19 cellular contexts compared by ENCODE assay signal in genomic region chr7:1651897-1652296, GRCh38. TPM values are rescaled to one million over a fixed set of nuclear protein-coding genes. Genes with fewer than 3 reads are reported as not detected.
DNase-seq lines count a peak whose midpoint lies in the region; ATAC-seq and TF ChIP-seq lines count a peak whose summit lies in the region.
"Had no signal": no experiment of that assay in that cellular context is flagged by ENCODE, and none has a peak within 500 bp of the region (broad histone marks: within the 10 kb centered on the region; RNA-seq: fewer than 3 reads in every experiment).

No MANE protein-coding gene starts in this region.

- DNase-seq in H9, result peak; percentile 18
- peak; percentile 57 for DNase-seq in osteoblast (ENCODE audit: insufficient read length, low spot score, missing footprints)
- no peak for DNase-seq in aorta
- DNase-seq in NCI-H2196 (lab: John Stamatoyannopoulos, UW; ENCODE audit: unreplicated experiment), result no peak
- DNase-seq: ACHN; AML-193; BE2C; C1 segment of cervical spinal cord; Calu3; CD4-positive, alpha-beta memory T cell; COR-L47; DMS53; DMS79 treated with DMSO at 0.1 percent for 48 hours; GF-D8; GM23248; HFFc6 had no signal

- H2BK120ac ChIP-seq in H9 (ENCODE audit: low read depth, low read length, poor library complexity, severe bottlenecking), result no peak overlapping the region

- H3T11ph ChIP-seq in H9 (ENCODE audit: low read length), result no peak overlapping the region

- H4K5ac ChIP-seq in H9 (ENCODE audit: insufficient read length, low read depth, low read length), result no peak overlapping the region

- no peak overlapping the region for H3K23ac ChIP-seq in H9 (ENCODE audit: insufficient read length, low read depth, low read length)

- H3K27me3 Mint-ChIP-seq in H9 (ENCODE audit: low read depth), result peaks cover 13% of the 10 kb centered on the region

- peaks cover 0 to 20% of the 10 kb centered on the region in 2 experiments; a peak in 2 of 4 replicates for H3K4me1 Mint-ChIP-seq in H9
- H3K4me1 Mint-ChIP-seq: CD4-positive, alpha-beta memory T cell had no signal

- H3K18ac ChIP-seq in H9 (ENCODE audit: insufficient read length, low read depth, low read length), result no peak overlapping the region

- H2BK15ac ChIP-seq in H9 (ENCODE audit: low read depth, low read length), result no peak overlapping the region

- no peak overlapping the region for H3K4me3 Mint-ChIP-seq in H9
- H3K4me3 Mint-ChIP-seq: CD4-positive, alpha-beta memory T cell; HFFc6 had no signal

- no peak overlapping the region for H3K14ac ChIP-seq in H9 (ENCODE audit: insufficient read depth, low read length)

- no peak overlapping the region for H3K4me3 ChIP-seq in BLaER1
- H3K4me3 ChIP-seq in osteoblast (ENCODE audit: insufficient read depth, low read length), result no peak overlapping the region
- H3K4me3 ChIP-seq in aorta (ENCODE audit: low read length in 2 of 2), result no peak overlapping the region
- H3K4me3 ChIP-seq: GM23248, HAP-1 had no signal

- H4K20me1 ChIP-seq in BLaER1 (no peaks in the 10 kb centered on the region), H9 (ENCODE audit: control insufficient read depth, insufficient read depth, insufficient read length) (no peaks in the 10 kb centered on the region), osteoblast (ENCODE audit: insufficient read depth, low read length) (no peaks in the 10 kb centered on the region)

- H3K27me3 ChIP-seq in BLaER1 (no peaks in the 10 kb centered on the region), H9 (ENCODE audit: insufficient read depth, low read length) (no peaks in the 10 kb centered on the region; the same call in 1 of the 2 replicates), osteoblast (ENCODE audit: insufficient read depth, low read length) (peaks cover 32% of the 10 kb centered on the region), aorta (ENCODE audit: control insufficient read depth in 1 of 2, insufficient read depth in 2 of 2, low read length in 1 of 2) (no peaks in the 10 kb centered on the region)

- no peak overlapping the region for H3K4ac ChIP-seq in H9 (ENCODE audit: low read depth, low read length)

- H3K9me3 Mint-ChIP-seq in H9, result no peaks in the 10 kb centered on the region
- H3K9me3 Mint-ChIP-seq: CD4-positive, alpha-beta memory T cell; HFFc6 had no signal

- WGBS in H9 (ENCODE audit: extremely low coverage, insufficient read length, low lambda C conversion rate), result no CpG with 5 or more reads among the region's 6 CpGs
- WGBS in aorta, 2 donors, result 76 to 78% methylated on average over 6 of the region's 6 CpGs

- H2AFZ ChIP-seq in H9 (ENCODE audit: low read length) (no peak overlapping the region), osteoblast (ENCODE audit: low read length) (no peak overlapping the region)
- H2AFZ ChIP-seq: GM23248 had no signal

- H2BK12ac ChIP-seq in H9 (ENCODE audit: insufficient read length, low read depth, low read length), result no peak overlapping the region

- TF ChIP-seq CTCF in H9 (conservative IDR thresholded peaks at IDR 0.05) (no peak), osteoblast (IDR thresholded peaks at IDR 0.05; ENCODE audit: extremely low read depth, low read depth, low read length) (no peak)

- H3K56ac ChIP-seq in H9 (ENCODE audit: insufficient read length, low read depth, low read length), result no peak overlapping the region

- H3K4me2 ChIP-seq in BLaER1 (peak overlapping the region; percentile 96), H9 (ENCODE audit: insufficient read depth, insufficient read length, low read length) (no peak overlapping the region), osteoblast (ENCODE audit: insufficient read depth, low read length) (no peak overlapping the region)

- intact Hi-C loops in aorta (cut with DNase I), result no loop called here

- no peak overlapping the region for H2BK20ac ChIP-seq in H9 (ENCODE audit: low read depth, low read length, poor library complexity, severe bottlenecking)

- H3K4me1 ChIP-seq in BLaER1, result peaks cover 85% of the 10 kb centered on the region
- no peaks in the 10 kb centered on the region for H3K4me1 ChIP-seq in H9 (ENCODE audit: insufficient read depth, low read length)
- H3K4me1 ChIP-seq in osteoblast (ENCODE audit: insufficient read depth, low read length), result no peaks in the 10 kb centered on the region
- no peaks in the 10 kb centered on the region for H3K4me1 ChIP-seq in aorta (ENCODE audit: control insufficient read depth in 1 of 2, insufficient read depth in 2 of 2, low read length in 2 of 2)
- H3K4me1 ChIP-seq: HAP-1 had no signal

- H3K27ac Mint-ChIP-seq in H9, result no peak overlapping the region
- H3K27ac Mint-ChIP-seq: CD4-positive, alpha-beta memory T cell; HFFc6 had no signal

- H2BK5ac ChIP-seq in H9 (ENCODE audit: insufficient read length, low read length), result no peak overlapping the region

- H3K79me2 ChIP-seq in H9 (ENCODE audit: insufficient read depth, low read length), result no peaks in the 10 kb centered on the region
- no peaks in the 10 kb centered on the region for H3K79me2 ChIP-seq in osteoblast (ENCODE audit: insufficient read depth, low read length)

- no peaks in the 10 kb centered on the region for H3K9me3 ChIP-seq in BLaER1
- H3K9me3 ChIP-seq in H9 (ENCODE audit: control insufficient read depth, low read depth, low read length), result no peaks in the 10 kb centered on the region
- no peaks in the 10 kb centered on the region for H3K9me3 ChIP-seq in osteoblast (ENCODE audit: low read depth, low read length)
- H3K9me3 ChIP-seq in aorta (ENCODE audit: control insufficient read depth, low read length), result no peaks in the 10 kb centered on the region
- H3K9me3 ChIP-seq: BE2C, HAP-1 had no signal

- no peak overlapping the region for H3K27ac ChIP-seq in BLaER1
- no peak overlapping the region for H3K27ac ChIP-seq in H9 (ENCODE audit: insufficient read length, low read depth, low read length)
- no peak overlapping the region for H3K27ac ChIP-seq in osteoblast (ENCODE audit: low read depth, low read length)
- no peak overlapping the region for H3K27ac ChIP-seq in aorta (ENCODE audit: low read depth in 1 of 2, low read length in 2 of 2)
- H3K27ac ChIP-seq: GM23248 had no signal

- no peak for ATAC-seq in aorta (ENCODE audit: low FRiP score)
- ATAC-seq in GM19035 (IDR thresholded peaks at IDR 0.05; ENCODE audit: unreplicated experiment), result no peak

- H4K91ac ChIP-seq in H9 (ENCODE audit: insufficient read length, low read depth, low read length), result no peak overlapping the region

- H3K23me2 ChIP-seq in H9 (ENCODE audit: insufficient read length, low read depth, low read length, poor library complexity, severe bottlenecking), result no peaks in the 10 kb centered on the region

- H3K9ac ChIP-seq in BLaER1 (no peak overlapping the region; the same call in 1 of the 2 replicates), H9 (ENCODE audit: extremely low read depth, insufficient read length, low read length) (no peak overlapping the region)
- H3K9ac ChIP-seq: GM23248 had no signal

- H3K79me1 ChIP-seq in H9 (ENCODE audit: insufficient read depth, low read depth, low read length, poor library complexity, severe bottlenecking), result no peaks in the 10 kb centered on the region

- H2AK5ac ChIP-seq in H9 (ENCODE audit: insufficient read length, low read length), result no peak overlapping the region

- H3K36me3 ChIP-seq in BLaER1 (no peaks in the 10 kb centered on the region), osteoblast (ENCODE audit: insufficient read depth, low read length) (no peaks in the 10 kb centered on the region), aorta (ENCODE audit: control insufficient read depth in 1 of 2, insufficient read depth in 2 of 2, low read length in 1 of 2) (no peaks in the 10 kb centered on the region)
- H3K36me3 ChIP-seq: BE2C, HAP-1 had no signal

- no peaks in the 10 kb centered on the region for H3K36me3 Mint-ChIP-seq in H9 (ENCODE audit: insufficient read depth in 1 of 3, low read depth in 3 of 3)
- H3K36me3 Mint-ChIP-seq: CD4-positive, alpha-beta memory T cell had no signal

- H4K8ac ChIP-seq in H9 (replicated peaks; ENCODE audit: insufficient read length, low read depth, low read length), result no peak overlapping the region

RNA-seq across cellular contexts. Expression of gene ELFN1, which starts 18.2 kb away (rescaled TPM):
- total RNA-seq in H9 (2021) (3.7 and 4.0 TPM in 2 replicates), osteoblast (12.7 and 14.1 TPM in 2 replicates), aorta (1 to 10 TPM; 1.2 to 4.8 TPM)
- polyA plus RNA-seq in aorta, result under 1 TPM in 1 of 2 donors, not detected in 1; 0.13 TPM
- total RNA-seq: Calu3 had no signal
- polyA plus RNA-seq: CD4-positive, alpha-beta memory T cell had no signal

Comparison
In these comparisons a context has a peak if more than half of its experiments do, and no peak if none do; other contexts are left out.
1. DNase-seq: peak in H9 (single experiment) and osteoblast (single experiment); none in aorta (0 of 2) and NCI-H2196 (single experiment).